ENCODE assay signal across 17 cellular contexts in genomic region chr1:212495843-212496494, GRCh38.
DNase-seq lines count a peak whose midpoint lies in the region; ATAC-seq and TF ChIP-seq lines count a peak whose summit lies in the region.
"Had no signal": no experiment of that assay in that cellular context is flagged by ENCODE, and none has a peak within 500 bp of the region (broad histone marks: within the 10 kb centered on the region; RNA-seq: fewer than 3 reads in every experiment).

No MANE protein-coding gene starts in this region.

- POLR2A ChIA-PET in HEK293 (lab: Yijun Ruan, JAX) = no interaction called here

- H3K9me3 ChIP-seq in HEK293 (ENCODE audit: control insufficient read depth, insufficient read depth, low read depth, low read length) = no peaks in the 10 kb centered on the region
- H3K9me3 ChIP-seq: A549 had no signal

- TF ChIP-seq CTCF in C4-2B (conservative IDR thresholded peaks at IDR 0.05) (no peak), HEK293 (tag by site-specific recombination; IDR thresholded peaks at IDR 0.05) (no peak)

- H3K27ac ChIP-seq in C4-2B (peak overlapping the region; percentile 47), HEK293 (ENCODE audit: extremely low read depth, low read depth, low read length) (no peak overlapping the region), cingulate gyrus (ENCODE audit: low read depth, low read length) (peak overlapping the region; percentile 16)
- H3K27ac ChIP-seq: HL-60, PC-9, RWPE1 had no signal

- peak; percentile 65 for ATAC-seq in sciatic nerve
- ATAC-seq: A549 had no signal

- no peak overlapping the region for H3K4me3 ChIP-seq in HEK293 (ENCODE audit: low read depth, low read length)
- H3K4me3 ChIP-seq: A549, PC-9 had no signal

- no peaks in the 10 kb centered on the region for H3K36me3 ChIP-seq in HEK293 (ENCODE audit: control insufficient read depth in 2 of 2, insufficient read depth in 1 of 2, low read length in 2 of 2)

- DNase-seq in sciatic nerve (ENCODE audit: low spot score) (no peak), GM03348 (ENCODE audit: low spot score) (no peak)
- no peak for DNase-seq in activated T-cell treated with anti-CD3 and anti-CD28 coated beads, Interleukin-2, amount 50 U/mL, for 1 hour
- DNase-seq in activated CD4-positive, alpha-beta T cell treated with anti-CD3 and anti-CD28 coated beads for 1 hour = no peak
- DNase-seq: CD8-positive, alpha-beta memory T cell; H7; NCI-H1417 treated with DMSO at 0.1 percent for 48 hours; NCI-H187 treated with DMSO at 0.1 percent for 48 hours; NCI-H345; NCI-H524 treated with DMSO at 0.1 percent for 48 hours; PC-9 had no signal

- H3K4me1 ChIP-seq in HEK293 (ENCODE audit: control insufficient read depth, insufficient read depth, low read length) = no peaks in the 10 kb centered on the region

- CTCF ChIA-PET in HEK293 (lab: Yijun Ruan, JAX) = interaction anchor here (0.7 to 1.0 kb wide), 2 partner anchors 39 to 78 kb away, joined by 5 to 6 read pairs; no protein-coding TSS in a partner anchor

- intact Hi-C loops in sciatic nerve (cut with DNase I) = no loop called here

TF ChIP-seq in HEK293, 187 proteins besides CTCF, POLR2A, EP300 and RAD21:
- TF ChIP-seq ZNF692 (tag by site-specific recombination; IDR thresholded peaks at IDR 0.05) (peak; percentile 52; the same call in 1 of the 2 replicates), GLI2 (tag by site-specific recombination; IDR thresholded peaks at IDR 0.05; ENCODE audit: borderline replicate concordance, low read depth) (no peak)
